In the genomic region with DNA sequence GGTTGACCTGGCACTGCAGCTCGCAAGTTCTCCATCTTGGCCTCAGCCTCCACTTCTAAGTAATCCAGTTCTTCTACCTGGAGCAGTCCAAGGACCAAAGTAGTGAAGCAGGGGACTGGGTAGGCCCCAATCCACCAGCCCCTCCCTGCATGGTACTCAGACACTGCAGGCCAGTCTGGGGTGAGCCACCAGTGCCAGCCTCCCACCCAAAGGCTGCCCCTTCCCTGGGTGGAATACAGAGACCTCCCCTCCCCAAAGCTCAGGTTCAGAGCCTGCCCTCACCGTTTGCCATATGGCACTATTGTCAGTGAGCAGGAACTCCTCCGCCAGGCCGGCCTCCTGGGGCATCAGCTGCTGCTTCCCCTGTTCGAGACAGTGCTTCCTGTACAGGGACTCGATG, we compare ENCODE assay signal across 29 cellular contexts. TPM values are rescaled to one million over a fixed set of nuclear protein-coding genes. Genes with fewer than 3 reads are reported as not detected.
DNase-seq lines count a peak whose midpoint lies in the region; ATAC-seq, FAIRE-seq and TF ChIP-seq lines count a peak whose summit lies in the region.
"Had no signal": no experiment of that assay in that cellular context is flagged by ENCODE, and none has a peak within 500 bp of the region (broad histone marks: within the 10 kb centered on the region; RNA-seq: fewer than 3 reads in every experiment).

No MANE protein-coding gene starts in this region.

- no peak overlapping the region for H3K9ac ChIP-seq in smooth muscle cell (ENCODE audit: low read depth)

- H3K36me3 Mint-ChIP-seq in activated naive CD4-positive, alpha-beta T cell treated with anti-CD3 and anti-CD28 coated beads, Interleukin-2, amount 50 U/mL, for 72 hours = peaks cover 13 to 18% of the 10 kb centered on the region in 2 donors
- peaks cover 54% of the 10 kb centered on the region for H3K36me3 Mint-ChIP-seq in activated naive CD4-positive, alpha-beta T cell treated with anti-CD3 and anti-CD28 coated beads for 36 hours (ENCODE audit: low read depth)
- peaks cover 98% of the 10 kb centered on the region for H3K36me3 Mint-ChIP-seq in activated T-helper 17 cell treated with anti-CD3 and anti-CD28 coated beads, Interleukin-2, amount 50 U/mL, for 72 hours (ENCODE audit: low read depth)
- peaks cover 9 to 67% (median 42%) of the 10 kb centered on the region in 5 donors for H3K36me3 Mint-ChIP-seq in naive thymus-derived CD4-positive, alpha-beta T cell

- CTCF ChIA-PET in activated naive CD4-positive, alpha-beta T cell treated with anti-CD3 and anti-CD28 coated beads for 36 hours (lab: Charles Lee) = interaction anchor here (1.4 kb wide), 1 partner anchor 13 kb away, joined by 4 read pairs; no protein-coding TSS in a partner anchor
- CTCF ChIA-PET in HEK293 (lab: Yijun Ruan, JAX) = interaction anchor here (1.0 to 1.6 kb wide), 3 partner anchors 9 to 35 kb away, joined by 3 to 5 read pairs (median 3); no protein-coding TSS in a partner anchor
- CTCF ChIA-PET in naive thymus-derived CD4-positive, alpha-beta T cell (lab: Charles Lee) = no interaction called here

- H3K27ac Mint-ChIP-seq in activated naive CD4-positive, alpha-beta T cell treated with anti-CD3 and anti-CD28 coated beads, Interleukin-2, amount 50 U/mL, for 72 hours = peak overlapping the region; percentile 76 to 85
- H3K27ac Mint-ChIP-seq in activated naive CD4-positive, alpha-beta T cell treated with anti-CD3 and anti-CD28 coated beads for 36 hours = no peak overlapping the region
- peak overlapping the region; percentile 65 for H3K27ac Mint-ChIP-seq in activated T-helper 17 cell treated with anti-CD3 and anti-CD28 coated beads, Interleukin-2, amount 50 U/mL, for 72 hours
- H3K27ac Mint-ChIP-seq in naive thymus-derived CD4-positive, alpha-beta T cell = peak overlapping the region in 1 of 9 donors; percentile 38
- H3K27ac Mint-ChIP-seq: CD8-positive, alpha-beta T cell; HFFc6 had no signal

- H3K36me3 ChIP-seq in HEK293 (ENCODE audit: control insufficient read depth in 2 of 2, insufficient read depth in 1 of 2, low read length in 2 of 2) (peaks cover 77 to 100% of the 10 kb centered on the region in 2 experiments), smooth muscle cell (ENCODE audit: low read depth) (no peaks in the 10 kb centered on the region)
- H3K36me3 ChIP-seq in naive thymus-derived CD4-positive, alpha-beta T cell (ENCODE audit: control insufficient read depth in 2 of 3, insufficient read depth in 3 of 3, low read length in 3 of 3) = peaks cover 81 to 99% (median 85%) of the 10 kb centered on the region in 3 experiments

- POLR2A ChIA-PET in HEK293 (lab: Yijun Ruan, JAX) = interaction anchor here (1.2 kb wide), 1 partner anchor 11 kb away, joined by 7 read pairs; no protein-coding TSS in a partner anchor
- POLR2A ChIA-PET in naive thymus-derived CD4-positive, alpha-beta T cell (lab: Charles Lee) = no interaction called here

- intact Hi-C loops in activated naive CD4-positive, alpha-beta T cell treated with anti-CD3 and anti-CD28 coated beads for 36 hours (cut with micrococcal nuclease) = no loop called here
- intact Hi-C loops in naive thymus-derived CD4-positive, alpha-beta T cell (cut with micrococcal nuclease) = no loop called here

- peaks cover 75% of the 10 kb centered on the region for H4K20me1 ChIP-seq in smooth muscle cell (ENCODE audit: low read depth)

- H3F3A ChIP-seq in smooth muscle cell (ENCODE audit: low read depth) = no peaks in the 10 kb centered on the region

- no peak overlapping the region for H3K4me3 Mint-ChIP-seq in activated naive CD4-positive, alpha-beta T cell treated with anti-CD3 and anti-CD28 coated beads for 36 hours
- H3K4me3 Mint-ChIP-seq in activated T-helper 17 cell treated with anti-CD3 and anti-CD28 coated beads, Interleukin-2, amount 50 U/mL, for 72 hours = no peak overlapping the region
- H3K4me3 Mint-ChIP-seq in naive thymus-derived CD4-positive, alpha-beta T cell = no peak overlapping the region
- H3K4me3 Mint-ChIP-seq: CD8-positive, alpha-beta T cell; GM23338; H9; HFFc6 had no signal

- H3K27me3 Mint-ChIP-seq in activated naive CD4-positive, alpha-beta T cell treated with anti-CD3 and anti-CD28 coated beads for 36 hours (ENCODE audit: low read depth) = no peaks in the 10 kb centered on the region
- no peaks in the 10 kb centered on the region for H3K27me3 Mint-ChIP-seq in activated T-helper 17 cell treated with anti-CD3 and anti-CD28 coated beads, Interleukin-2, amount 50 U/mL, for 72 hours
- H3K27me3 Mint-ChIP-seq in naive thymus-derived CD4-positive, alpha-beta T cell = no peaks in the 10 kb centered on the region

- no peak for FAIRE-seq in GM12891 (lab: Jason Lieb, UNC)
- FAIRE-seq: A549, GM18507, HTR-8/SVneo, RCC 7860 had no signal

- no peaks in the 10 kb centered on the region for H3K27me3 ChIP-seq in naive thymus-derived CD4-positive, alpha-beta T cell (ENCODE audit: control insufficient read depth in 2 of 2, insufficient read depth in 2 of 2, low read length in 2 of 2)
- no peaks in the 10 kb centered on the region for H3K27me3 ChIP-seq in smooth muscle cell (ENCODE audit: low read depth)

- peaks cover 5% of the 10 kb centered on the region for H3K4me1 Mint-ChIP-seq in activated naive CD4-positive, alpha-beta T cell treated with anti-CD3 and anti-CD28 coated beads for 36 hours (ENCODE audit: low read depth)
- H3K4me1 Mint-ChIP-seq in activated T-helper 17 cell treated with anti-CD3 and anti-CD28 coated beads, Interleukin-2, amount 50 U/mL, for 72 hours = peaks cover 4% of the 10 kb centered on the region
- peaks cover 6 to 24% (median 18%) of the 10 kb centered on the region in 7 donors for H3K4me1 Mint-ChIP-seq in naive thymus-derived CD4-positive, alpha-beta T cell
- H3K4me1 Mint-ChIP-seq: GM23338, H9 had no signal

- H3K9me3 ChIP-seq in HEK293 (ENCODE audit: control insufficient read depth, insufficient read depth, low read depth, low read length) = no peaks in the 10 kb centered on the region
- no peaks in the 10 kb centered on the region for H3K9me3 ChIP-seq in naive thymus-derived CD4-positive, alpha-beta T cell (ENCODE audit: control insufficient read depth in 2 of 3, low read length in 3 of 3)
- H3K9me3 ChIP-seq in smooth muscle cell (replicated peaks; ENCODE audit: low read depth) = no peaks in the 10 kb centered on the region
- H3K9me3 ChIP-seq: A549, Caco-2 had no signal

- peak overlapping the region; percentile 28; the same call in 1 of the 2 replicates for H3K27ac ChIP-seq in HEK293 (ENCODE audit: extremely low read depth, low read depth, low read length)
- peak overlapping the region; percentile 12 for H3K27ac ChIP-seq in naive thymus-derived CD4-positive, alpha-beta T cell (ENCODE audit: low read depth, low read length)
- H3K27ac ChIP-seq in smooth muscle cell (ENCODE audit: low read depth) = no peak overlapping the region
- H3K27ac ChIP-seq: A549, C4-2B had no signal

- TF ChIP-seq CTCF in HEK293 (tag by site-specific recombination; IDR thresholded peaks at IDR 0.05) = no peak
- TF ChIP-seq CTCF in smooth muscle cell (IDR thresholded peaks at IDR 0.05; ENCODE audit: borderline replicate concordance, insufficient read depth, poor library complexity, severe bottlenecking) = no peak

- H3K4me3 ChIP-seq in HEK293 (ENCODE audit: low read depth, low read length) (no peak overlapping the region), smooth muscle cell (no peak overlapping the region)
- H3K4me3 ChIP-seq in naive thymus-derived CD4-positive, alpha-beta T cell (ENCODE audit: low read length) = no peak overlapping the region
- H3K4me3 ChIP-seq: A549, GM23338 had no signal

- no peaks in the 10 kb centered on the region for H3K79me2 ChIP-seq in smooth muscle cell (ENCODE audit: low read depth)

- 98% methylated on average over 6 of the region's 6 CpGs for WGBS in smooth muscle cell (ENCODE audit: low lambda C conversion rate)

- H3K9me3 Mint-ChIP-seq in activated naive CD4-positive, alpha-beta T cell treated with anti-CD3 and anti-CD28 coated beads, Interleukin-2, amount 50 U/mL, for 72 hours = no peaks in the 10 kb centered on the region
- no peaks in the 10 kb centered on the region for H3K9me3 Mint-ChIP-seq in activated naive CD4-positive, alpha-beta T cell treated with anti-CD3 and anti-CD28 coated beads for 36 hours
- no peaks in the 10 kb centered on the region for H3K9me3 Mint-ChIP-seq in activated T-helper 17 cell treated with anti-CD3 and anti-CD28 coated beads, Interleukin-2, amount 50 U/mL, for 72 hours
- no peaks in the 10 kb centered on the region for H3K9me3 Mint-ChIP-seq in naive thymus-derived CD4-positive, alpha-beta T cell
- H3K9me3 Mint-ChIP-seq: CD8-positive, alpha-beta T cell; GM23338; H9; HFFc6 had no signal

- peak in 1 of 2 donors; percentile 11 for ATAC-seq in activated naive CD4-positive, alpha-beta T cell treated with anti-CD3 and anti-CD28 coated beads, Interleukin-2, amount 50 U/mL, for 72 hours
- no peak for ATAC-seq in activated T-helper 17 cell treated with anti-CD3 and anti-CD28 coated beads, Interleukin-2, amount 50 U/mL, for 72 hours (replicated peaks)
- no peak for ATAC-seq in naive thymus-derived CD4-positive, alpha-beta T cell
- ATAC-seq: A549; CD8-positive, alpha-beta T cell; GM23338; SK-N-SH treated with all-trans-retinoic acid at 6 μM for 48 hours had no signal

- no peak overlapping the region for H3K4me2 ChIP-seq in smooth muscle cell
- H3K4me2 ChIP-seq: A549, GM23338 had no signal

- TF ChIP-seq POLR2A in GM12891 (IDR thresholded peaks at IDR 0.05; ENCODE audit: low read depth, low read length) = no peak

- H3K4me1 ChIP-seq in HEK293 (ENCODE audit: control insufficient read depth, insufficient read depth, low read length) = no peaks in the 10 kb centered on the region
- H3K4me1 ChIP-seq in naive thymus-derived CD4-positive, alpha-beta T cell (ENCODE audit: control insufficient read depth in 2 of 2, insufficient read depth in 2 of 2, low read length in 2 of 2) = peaks cover 1 to 2% of the 10 kb centered on the region in 2 donors
- no peaks in the 10 kb centered on the region for H3K4me1 ChIP-seq in smooth muscle cell (ENCODE audit: low read depth)
- H3K4me1 ChIP-seq: A549, Caco-2 had no signal

- DNase-seq in activated naive CD4-positive, alpha-beta T cell treated with anti-CD3 and anti-CD28 coated beads, Interleukin-2, amount 50 U/mL, for 72 hours (ENCODE audit: low spot score in 2 of 2) = no peak
- DNase-seq in activated naive CD4-positive, alpha-beta T cell treated with anti-CD3 and anti-CD28 coated beads for 36 hours = no peak
- no peak for DNase-seq in naive thymus-derived CD4-positive, alpha-beta T cell
- DNase-seq in smooth muscle cell (lab: John Stamatoyannopoulos, UW; ENCODE audit: unreplicated experiment) (no peak), GM12891 (ENCODE audit: insufficient read length, low spot score) (no peak)
- DNase-seq: AML-193; Caco-2; CD8-positive, alpha-beta T cell; DMS153; DND-41; H9; HFFc6; KBM-7; MV-4-11; NCI-H1105; NCI-H1436 treated with DMSO at 0.1 percent for 48 hours; NCI-H187 treated with DMSO at 0.1 percent for 48 hours; NCI-H2107; NCI-H524; NCI-H774 had no signal

- H2AFZ ChIP-seq in smooth muscle cell (ENCODE audit: low read depth) = no peak overlapping the region
- H2AFZ ChIP-seq: GM23338 had no signal

RNA-seq across cellular contexts. Expression of a gene that starts 10.8 kb away (rescaled TPM):
- total RNA-seq in activated naive CD4-positive, alpha-beta T cell treated with anti-CD3 and anti-CD28 coated beads, Interleukin-2, amount 50 U/mL, for 72 hours = 10 to 100 TPM; 76.1 to 83.7 TPM
- total RNA-seq in activated naive CD4-positive, alpha-beta T cell treated with anti-CD3 and anti-CD28 coated beads for 36 hours = 10 to 100 TPM; 93.0 to 96.5 TPM
- 10 to 100 TPM; 76.9 to 89.7 TPM for total RNA-seq in activated T-helper 17 cell treated with anti-CD3 and anti-CD28 coated beads, Interleukin-2, amount 50 U/mL, for 72 hours
- 100 to 1,000 TPM; 121 to 136 (median 129) TPM for total RNA-seq in naive thymus-derived CD4-positive, alpha-beta T cell
- 10 to 100 TPM; 24.0 to 61.3 TPM for polyA plus RNA-seq in naive thymus-derived CD4-positive, alpha-beta T cell
- total RNA-seq in smooth muscle cell = 26.6 and 34.3 TPM in 2 replicates
- polyA plus RNA-seq in smooth muscle cell = 41.6 and 50.7 TPM in 2 replicates
- 35.2 TPM for polyA plus RNA-seq in GM12891 (2012; ENCODE audit: low read depth, missing spikeins)
